8 cellular contexts compared by ENCODE assay signal in genomic region chr6:83193747-83194582, GRCh38. TPM values are rescaled to one million over a fixed set of nuclear protein-coding genes. Genes with fewer than 3 reads are reported as not detected.
DNase-seq lines count a peak whose midpoint lies in the region; ATAC-seq and TF ChIP-seq lines count a peak whose summit lies in the region.

No MANE protein-coding gene starts in this region.

- H3K4me1 ChIP-seq in upper lobe of right lung = peaks cover 12% of the 10 kb centered on the region

- no peaks in the 10 kb centered on the region for H3K27me3 ChIP-seq in upper lobe of right lung

- DNase-seq in activated CD4-positive, CD25-positive, alpha-beta regulatory T cell treated with anti-CD3 and anti-CD28 coated beads, Interleukin-2, amount 50 U/mL, for 72 hours = peak; percentile 36
- DNase-seq in activated CD4-positive, CD25-positive, alpha-beta regulatory T cell (lab: John Stamatoyannopoulos, UW) = no peak
- DNase-seq in NCI-H345 (lab: John Stamatoyannopoulos, UW) (peak; percentile 72), fibroblast of gingiva (ENCODE audit: low read depth) (peak; percentile 21), myocyte (ENCODE audit: low read depth) (peak; percentile 58), upper lobe of right lung (peak; percentile 79)
- DNase-seq in activated T-cell treated with anti-CD3 and anti-CD28 coated beads, Interleukin-2, amount 50 U/mL, for 24 hours = peak; percentile 52

- peak overlapping the region; percentile 98 for H3K4me3 Mint-ChIP-seq in activated T-cell treated with anti-CD3 and anti-CD28 coated beads, Interleukin-2, amount 50 U/mL, for 24 hours

- peaks cover 39% of the 10 kb centered on the region for H3K36me3 Mint-ChIP-seq in activated T-cell treated with anti-CD3 and anti-CD28 coated beads, Interleukin-2, amount 50 U/mL, for 24 hours (ENCODE audit: low read depth)

- H3K27ac ChIP-seq in upper lobe of right lung = peak overlapping the region; percentile 89

- H3K27ac Mint-ChIP-seq in activated T-cell treated with anti-CD3 and anti-CD28 coated beads, Interleukin-2, amount 50 U/mL, for 24 hours = no peak overlapping the region

- no peaks in the 10 kb centered on the region for H3K9me3 Mint-ChIP-seq in activated T-cell treated with anti-CD3 and anti-CD28 coated beads, Interleukin-2, amount 50 U/mL, for 24 hours

- no peak for TF ChIP-seq CTCF in upper lobe of right lung (IDR thresholded peaks at IDR 0.05)

- H3K27me3 Mint-ChIP-seq in activated T-cell treated with anti-CD3 and anti-CD28 coated beads, Interleukin-2, amount 50 U/mL, for 24 hours = no peaks in the 10 kb centered on the region

- no peaks in the 10 kb centered on the region for H3K9me3 ChIP-seq in upper lobe of right lung

- intact Hi-C loops in upper lobe of right lung (cut with DNase I) = no loop called here

- H3K4me3 ChIP-seq in upper lobe of right lung = peak overlapping the region; percentile 86

- ATAC-seq in HG02759 (IDR thresholded peaks at IDR 0.05; ENCODE audit: unreplicated experiment) (peak; percentile 22), upper lobe of right lung (peak; percentile 75)

- peaks cover 40% of the 10 kb centered on the region for H3K4me1 Mint-ChIP-seq in activated T-cell treated with anti-CD3 and anti-CD28 coated beads, Interleukin-2, amount 50 U/mL, for 24 hours (ENCODE audit: low read depth)

- peaks cover 8% of the 10 kb centered on the region for H3K36me3 ChIP-seq in upper lobe of right lung

RNA-seq across cellular contexts. Expression of gene RWDD2A, which starts 0.8 kb away (rescaled TPM):
- total RNA-seq in myocyte (4.3 and 4.8 TPM in 2 replicates), upper lobe of right lung (3.5 TPM)
- polyA plus RNA-seq in myocyte (2012) = 6.3 TPM

RNA-seq across cellular contexts. Expression of gene PGM3, which starts 0.9 kb away (rescaled TPM):
- 22.7 and 22.8 TPM in 2 replicates for total RNA-seq in myocyte
- polyA plus RNA-seq in myocyte (2012) = 37.6 TPM
- 37.3 TPM for total RNA-seq in upper lobe of right lung

Comparison
In these comparisons a context has a peak if more than half of its experiments do, and no peak if none do; other contexts are left out.
1. DNase-seq: peak in activated CD4-positive, CD25-positive, alpha-beta regulatory T cell treated with anti-CD3 and anti-CD28 coated beads, Interleukin-2, amount 50 U/mL, for 72 hours (single experiment), NCI-H345 (single experiment), activated T-cell treated with anti-CD3 and anti-CD28 coated beads, Interleukin-2, amount 50 U/mL, for 24 hours (single experiment), fibroblast of gingiva (single experiment), myocyte (single experiment) and upper lobe of right lung (single experiment); none in activated CD4-positive, CD25-positive, alpha-beta regulatory T cell (0 of 4).